19 cellular contexts compared by ENCODE assay signal in genomic region chr14:20098926-20099770, GRCh38. TPM values are rescaled to one million over a fixed set of nuclear protein-coding genes. Genes with fewer than 3 reads are reported as not detected.
"Had no signal": no experiment of that assay in that cellular context is flagged by ENCODE, and none has a peak within 500 bp of the region (broad histone marks: within the 10 kb centered on the region; RNA-seq: fewer than 3 reads in every experiment).

No MANE protein-coding gene starts in this region.

RNA-seq across cellular contexts. Expression of gene OR4K17, which starts 11.4 kb away (rescaled TPM):
- total RNA-seq: activated naive CD4-positive, alpha-beta T cell treated with anti-CD3 and anti-CD28 coated beads for 36 hours; activated naive CD4-positive, alpha-beta T cell treated with anti-CD3 and anti-CD28 coated beads, Interleukin-2, amount 50 U/mL, for 72 hours; activated naive CD8-positive, alpha-beta T cell treated with anti-CD3 and anti-CD28 coated beads for 36 hours; activated naive CD8-positive, alpha-beta T cell treated with anti-CD3 and anti-CD28 coated beads, Interleukin-2, amount 10 ng/mL, durations not matched to agents 7 days and 5 days; activated T-cell treated with anti-CD3 and anti-CD28 coated beads, Interleukin-2, amount 50 U/mL, for 4 hours; activated T-cell treated with anti-CD3 and anti-CD28 coated beads, Interleukin-2, amount 50 U/mL, for 72 hours; activated T-helper 1 cell treated with anti-CD3 and anti-CD28 coated beads, Interleukin-12 subunit alpha, Interleukin-12 subunit beta, Interleukin-2, Interleukin-4 antibody, amounts not matched to agents 30 ng/mL and 10 ng/mL and 1 ng/mL, durations not matched to agents 14 hours and 24 hours and 36 hours; activated T-helper 17 cell treated with anti-CD3 and anti-CD28 coated beads, Interleukin-2, amount 50 U/mL, for 72 hours; activated T-helper 2 cell treated with anti-CD3 and anti-CD28 coated beads, Interferon-gamma antibody, Interleukin-2, Interleukin-4, amounts not matched to agents 10 μg/mL and 5 μg/mL and 100 μg/mL, durations not matched to agents 14 hours and 24 hours and 36 hours; adrenal gland; aorta; ascending aorta; astrocyte; body of pancreas; breast epithelium; bronchial epithelial cell; cardiac muscle cell; cardiac septum had no signal
- polyA plus RNA-seq: adipose tissue, adrenal gland, aorta, cardiac muscle cell had no signal

RNA-seq across cellular contexts. Expression of gene OR4L1, which starts 39.3 kb away (rescaled TPM):
- total RNA-seq: activated naive CD4-positive, alpha-beta T cell treated with anti-CD3 and anti-CD28 coated beads for 36 hours; activated naive CD4-positive, alpha-beta T cell treated with anti-CD3 and anti-CD28 coated beads, Interleukin-2, amount 50 U/mL, for 72 hours; activated naive CD8-positive, alpha-beta T cell treated with anti-CD3 and anti-CD28 coated beads for 36 hours; activated naive CD8-positive, alpha-beta T cell treated with anti-CD3 and anti-CD28 coated beads, Interleukin-2, amount 10 ng/mL, durations not matched to agents 7 days and 5 days; activated T-cell treated with anti-CD3 and anti-CD28 coated beads, Interleukin-2, amount 50 U/mL, for 4 hours; activated T-cell treated with anti-CD3 and anti-CD28 coated beads, Interleukin-2, amount 50 U/mL, for 72 hours; activated T-helper 1 cell treated with anti-CD3 and anti-CD28 coated beads, Interleukin-12 subunit alpha, Interleukin-12 subunit beta, Interleukin-2, Interleukin-4 antibody, amounts not matched to agents 30 ng/mL and 10 ng/mL and 1 ng/mL, durations not matched to agents 14 hours and 24 hours and 36 hours; activated T-helper 17 cell treated with anti-CD3 and anti-CD28 coated beads, Interleukin-2, amount 50 U/mL, for 72 hours; activated T-helper 2 cell treated with anti-CD3 and anti-CD28 coated beads, Interferon-gamma antibody, Interleukin-2, Interleukin-4, amounts not matched to agents 10 μg/mL and 5 μg/mL and 100 μg/mL, durations not matched to agents 14 hours and 24 hours and 36 hours; adrenal gland; aorta; ascending aorta; astrocyte; body of pancreas; breast epithelium; bronchial epithelial cell; cardiac muscle cell; cardiac septum had no signal
- polyA plus RNA-seq: adipose tissue, adrenal gland, aorta, cardiac muscle cell had no signal

RNA-seq across cellular contexts. Expression of gene OR4N5, which starts 39.5 kb away (rescaled TPM):
- total RNA-seq: activated naive CD4-positive, alpha-beta T cell treated with anti-CD3 and anti-CD28 coated beads for 36 hours; activated naive CD4-positive, alpha-beta T cell treated with anti-CD3 and anti-CD28 coated beads, Interleukin-2, amount 50 U/mL, for 72 hours; activated naive CD8-positive, alpha-beta T cell treated with anti-CD3 and anti-CD28 coated beads for 36 hours; activated naive CD8-positive, alpha-beta T cell treated with anti-CD3 and anti-CD28 coated beads, Interleukin-2, amount 10 ng/mL, durations not matched to agents 7 days and 5 days; activated T-cell treated with anti-CD3 and anti-CD28 coated beads, Interleukin-2, amount 50 U/mL, for 4 hours; activated T-cell treated with anti-CD3 and anti-CD28 coated beads, Interleukin-2, amount 50 U/mL, for 72 hours; activated T-helper 1 cell treated with anti-CD3 and anti-CD28 coated beads, Interleukin-12 subunit alpha, Interleukin-12 subunit beta, Interleukin-2, Interleukin-4 antibody, amounts not matched to agents 30 ng/mL and 10 ng/mL and 1 ng/mL, durations not matched to agents 14 hours and 24 hours and 36 hours; activated T-helper 17 cell treated with anti-CD3 and anti-CD28 coated beads, Interleukin-2, amount 50 U/mL, for 72 hours; activated T-helper 2 cell treated with anti-CD3 and anti-CD28 coated beads, Interferon-gamma antibody, Interleukin-2, Interleukin-4, amounts not matched to agents 10 μg/mL and 5 μg/mL and 100 μg/mL, durations not matched to agents 14 hours and 24 hours and 36 hours; adrenal gland; aorta; ascending aorta; astrocyte; body of pancreas; breast epithelium; bronchial epithelial cell; cardiac muscle cell; cardiac septum had no signal
- polyA plus RNA-seq: adipose tissue, adrenal gland, aorta, cardiac muscle cell had no signal
